ENCODE assay signal across 8 cellular contexts in genomic region chr15:31867536-31868442, GRCh38. TPM values are rescaled to one million over a fixed set of nuclear protein-coding genes. Genes with fewer than 3 reads are reported as not detected.
DNase-seq lines count a peak whose midpoint lies in the region; ATAC-seq and TF ChIP-seq lines count a peak whose summit lies in the region.

No MANE protein-coding gene starts in this region.

- no peak overlapping the region for H3K9ac ChIP-seq in KMS-11

- H3K4me3 ChIP-seq in KMS-11 (IDR thresholded peaks at IDR 0.05; ENCODE audit: insufficient read depth, low read depth, low read length) (no peak overlapping the region), RWPE2 (ENCODE audit: severe bottlenecking) (no peak overlapping the region), psoas muscle (no peak overlapping the region)

- peak; percentile 52 for DNase-seq in DMS53 treated with DMSO at 0.1 percent for 48 hours (lab: John Stamatoyannopoulos, UW; ENCODE audit: unreplicated experiment)
- DNase-seq in RWPE2 (ENCODE audit: low spot score) = no peak
- DNase-seq in activated naive CD4-positive, alpha-beta T cell treated with Interleukin-2 at 50 U/mL for 16 hours = peak; percentile 61
- DNase-seq in head of caudate nucleus = peak in 39 of 42 donors; percentile 46 to 93 (median 81)
- DNase-seq in psoas muscle = peak; percentile 34 to 76
- no peak for DNase-seq in NCI-H128 (lab: John Stamatoyannopoulos, UW; ENCODE audit: unreplicated experiment)

- intact Hi-C loops in head of caudate nucleus (cut with DNase I) = no loop called here
- intact Hi-C loops in psoas muscle (cut with DNase I) = loop anchor here in 1 of 2 donors (5.0 kb wide), 1 partner anchor 220 kb away; no protein-coding TSS in a partner anchor

- no peaks in the 10 kb centered on the region for H3K9me3 ChIP-seq in RWPE2 (ENCODE audit: severe bottlenecking)
- no peaks in the 10 kb centered on the region for H3K9me3 ChIP-seq in psoas muscle

- no peaks in the 10 kb centered on the region for H3K79me2 ChIP-seq in KMS-11 (ENCODE audit: insufficient read depth, low read depth)

- no peaks in the 10 kb centered on the region for H3K27me3 ChIP-seq in KMS-11 (ENCODE audit: insufficient read depth, low read depth)
- H3K27me3 ChIP-seq in RWPE2 (ENCODE audit: insufficient read depth, poor library complexity, severe bottlenecking) = peaks cover 7% of the 10 kb centered on the region
- H3K27me3 ChIP-seq in psoas muscle (ENCODE audit: insufficient read depth in 3 of 3, low read length in 2 of 3) = no peaks in the 10 kb centered on the region

- H3K27ac ChIP-seq in KMS-11 = no peak overlapping the region
- no peak overlapping the region for H3K27ac ChIP-seq in RWPE2 (ENCODE audit: poor library complexity, severe bottlenecking)
- no peak overlapping the region for H3K27ac ChIP-seq in psoas muscle

- peak; percentile 84 for TF ChIP-seq CTCF in KMS-11 (conservative IDR thresholded peaks at IDR 0.05; ENCODE audit: low read depth, low read length)
- peak; percentile 97 for TF ChIP-seq CTCF in RWPE2 (IDR thresholded peaks at IDR 0.05; ENCODE audit: poor library complexity, severe bottlenecking)
- TF ChIP-seq CTCF in psoas muscle (IDR thresholded peaks at IDR 0.05) = peak; percentile 80

- H3K36me3 ChIP-seq in KMS-11 (ENCODE audit: insufficient read depth) (no peaks in the 10 kb centered on the region), RWPE2 (ENCODE audit: low read depth) (no peaks in the 10 kb centered on the region), psoas muscle (ENCODE audit: insufficient read depth in 1 of 2, low read depth in 1 of 2) (no peaks in the 10 kb centered on the region)

- WGBS in psoas muscle, 3 donors = 36 to 39% (median 36%) methylated on average over 24 of the region's 24 CpGs

- H2AFZ ChIP-seq in KMS-11 (ENCODE audit: low read depth) = no peak overlapping the region

- H4K20me1 ChIP-seq in KMS-11 (ENCODE audit: insufficient read depth) = no peaks in the 10 kb centered on the region

- peak; percentile 43; the same call in 2 of the 3 replicates for ATAC-seq in RWPE2 (ENCODE audit: low read depth)
- ATAC-seq in psoas muscle = peak in 2 of 4 donors; percentile 34 to 45
- ATAC-seq in HG03196 (IDR thresholded peaks at IDR 0.05; ENCODE audit: unreplicated experiment) = no peak

- H3K4me1 ChIP-seq in KMS-11 (ENCODE audit: low read depth, poor library complexity, severe bottlenecking) (peaks cover 4% of the 10 kb centered on the region), RWPE2 (ENCODE audit: insufficient read depth, poor library complexity, severe bottlenecking) (no peaks in the 10 kb centered on the region), psoas muscle (peaks cover 3% of the 10 kb centered on the region)

- H3K4me2 ChIP-seq in KMS-11 = no peak overlapping the region

RNA-seq across cellular contexts. Expression of gene OTUD7A, which starts 2.7 kb away (rescaled TPM):
- 1 to 10 TPM in 2 of 4 donors, under 1 TPM in 2; 0.41 to 1.1 (median 0.99) TPM for total RNA-seq in psoas muscle
- under 1 TPM; 0.31 to 0.75 (median 0.37) TPM for polyA plus RNA-seq in psoas muscle

Comparison
In these comparisons a context has a peak if more than half of its experiments do, and no peak if none do; other contexts are left out.
1. DNase-seq: peak in DMS53 treated with DMSO at 0.1 percent for 48 hours (single experiment), activated naive CD4-positive, alpha-beta T cell treated with Interleukin-2 at 50 U/mL for 16 hours (single experiment), head of caudate nucleus (39 of 42) and psoas muscle (2 of 2); none in RWPE2 (single experiment) and NCI-H128 (single experiment).
2. Peak in every context shown above with its lines, with median percentiles within 50 percentile points of each other: CTCF ChIP-seq.